Comparison of ENCODE assay signal across 2 cellular contexts in the genomic region with DNA sequence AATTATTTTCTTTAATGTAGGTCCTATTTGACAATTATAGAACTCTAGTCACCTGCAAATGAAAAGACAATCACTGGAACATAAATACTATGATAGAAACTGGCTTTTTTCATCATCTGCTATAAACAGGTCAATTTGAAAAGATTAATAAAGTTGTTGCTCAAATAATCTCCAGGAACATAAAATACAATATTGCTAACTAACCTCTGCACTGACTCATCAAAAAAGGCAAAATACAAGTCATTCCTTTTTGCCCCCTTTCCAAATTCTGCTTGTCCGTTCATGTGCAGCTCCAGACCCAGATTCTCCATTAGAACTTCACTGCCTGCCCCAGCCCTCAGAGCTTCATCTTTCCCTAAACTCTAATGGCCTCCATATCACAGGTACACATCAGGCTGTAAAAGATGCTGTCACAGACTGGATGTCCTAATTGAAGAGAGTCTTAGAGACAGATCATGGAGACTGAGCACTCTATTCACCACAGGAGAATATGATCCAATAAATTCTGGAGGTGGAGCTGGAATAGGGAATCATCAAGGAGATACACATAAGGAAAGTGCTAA.
TF ChIP-seq lines count a peak whose summit lies in the region.

No MANE protein-coding gene starts in this region.

TF ChIP-seq in SK-N-SH, 30 proteins besides CTCF, POLR2A, EP300 and RAD21 (continued from another document):
- TF ChIP-seq, protein P1, sequence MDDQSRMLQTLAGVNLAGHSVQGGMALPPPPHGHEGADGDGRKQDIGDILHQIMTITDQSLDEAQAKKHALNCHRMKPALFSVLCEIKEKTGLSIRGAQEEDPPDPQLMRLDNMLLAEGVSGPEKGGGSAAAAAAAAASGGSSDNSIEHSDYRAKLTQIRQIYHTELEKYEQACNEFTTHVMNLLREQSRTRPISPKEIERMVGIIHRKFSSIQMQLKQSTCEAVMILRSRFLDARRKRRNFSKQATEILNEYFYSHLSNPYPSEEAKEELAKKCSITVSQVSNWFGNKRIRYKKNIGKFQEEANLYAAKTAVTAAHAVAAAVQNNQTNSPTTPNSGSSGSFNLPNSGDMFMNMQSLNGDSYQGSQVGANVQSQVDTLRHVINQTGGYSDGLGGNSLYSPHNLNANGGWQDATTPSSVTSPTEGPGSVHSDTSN (IDR thresholded peaks at IDR 0.05) = no peak
- no peak for TF ChIP-seq IRF3 (IDR thresholded peaks at IDR 0.05; ENCODE audit: low read depth, low read length)
- no peak for TF ChIP-seq TAF1 (IDR thresholded peaks at IDR 0.05; ENCODE audit: borderline replicate concordance, low read depth, low read length)
- TF ChIP-seq SIN3A (IDR thresholded peaks at IDR 0.05; ENCODE audit: borderline replicate concordance, low read depth, low read length) = no peak
- TF ChIP-seq MEF2A (IDR thresholded peaks at IDR 0.05; ENCODE audit: borderline replicate concordance, low read depth) = no peak
- TF ChIP-seq USF1 (IDR thresholded peaks at IDR 0.05; ENCODE audit: borderline replicate concordance, low read depth) = no peak
- no peak for TF ChIP-seq RXRA (IDR thresholded peaks at IDR 0.05; ENCODE audit: borderline replicate concordance, low read depth)
- no peak for TF ChIP-seq TEAD4 (IDR thresholded peaks at IDR 0.05; ENCODE audit: borderline replicate concordance, insufficient read depth)
- no peak for TF ChIP-seq RFX5 (IDR thresholded peaks at IDR 0.05; ENCODE audit: low read length)

TF ChIP-seq in SK-N-SH treated with all-trans-retinoic acid at 6 μM for 48 hours, 23 proteins besides CTCF, POLR2A, EP300 and RAD21 (continued from another document):
- TF ChIP-seq ZFP30 (CRISPR knock-in tag; IDR thresholded peaks at IDR 0.05) = no peak
- TF ChIP-seq ZC3H10 (CRISPR knock-in tag; IDR thresholded peaks at IDR 0.05) = no peak
- TF ChIP-seq ZFP3 (CRISPR knock-in tag; IDR thresholded peaks at IDR 0.05) = no peak
- no peak for TF ChIP-seq BACH2 (CRISPR knock-in tag; IDR thresholded peaks at IDR 0.05; ENCODE audit: borderline replicate concordance)
- TF ChIP-seq ZNF565 (CRISPR knock-in tag; conservative IDR thresholded peaks at IDR 0.05; ENCODE audit: low read depth) = no peak
- no peak for TF ChIP-seq GLIS3 (CRISPR knock-in tag; IDR thresholded peaks at IDR 0.05)
- TF ChIP-seq TOX (CRISPR knock-in tag; IDR thresholded peaks at IDR 0.05; ENCODE audit: borderline replicate concordance) = no peak
- TF ChIP-seq, protein P2, sequence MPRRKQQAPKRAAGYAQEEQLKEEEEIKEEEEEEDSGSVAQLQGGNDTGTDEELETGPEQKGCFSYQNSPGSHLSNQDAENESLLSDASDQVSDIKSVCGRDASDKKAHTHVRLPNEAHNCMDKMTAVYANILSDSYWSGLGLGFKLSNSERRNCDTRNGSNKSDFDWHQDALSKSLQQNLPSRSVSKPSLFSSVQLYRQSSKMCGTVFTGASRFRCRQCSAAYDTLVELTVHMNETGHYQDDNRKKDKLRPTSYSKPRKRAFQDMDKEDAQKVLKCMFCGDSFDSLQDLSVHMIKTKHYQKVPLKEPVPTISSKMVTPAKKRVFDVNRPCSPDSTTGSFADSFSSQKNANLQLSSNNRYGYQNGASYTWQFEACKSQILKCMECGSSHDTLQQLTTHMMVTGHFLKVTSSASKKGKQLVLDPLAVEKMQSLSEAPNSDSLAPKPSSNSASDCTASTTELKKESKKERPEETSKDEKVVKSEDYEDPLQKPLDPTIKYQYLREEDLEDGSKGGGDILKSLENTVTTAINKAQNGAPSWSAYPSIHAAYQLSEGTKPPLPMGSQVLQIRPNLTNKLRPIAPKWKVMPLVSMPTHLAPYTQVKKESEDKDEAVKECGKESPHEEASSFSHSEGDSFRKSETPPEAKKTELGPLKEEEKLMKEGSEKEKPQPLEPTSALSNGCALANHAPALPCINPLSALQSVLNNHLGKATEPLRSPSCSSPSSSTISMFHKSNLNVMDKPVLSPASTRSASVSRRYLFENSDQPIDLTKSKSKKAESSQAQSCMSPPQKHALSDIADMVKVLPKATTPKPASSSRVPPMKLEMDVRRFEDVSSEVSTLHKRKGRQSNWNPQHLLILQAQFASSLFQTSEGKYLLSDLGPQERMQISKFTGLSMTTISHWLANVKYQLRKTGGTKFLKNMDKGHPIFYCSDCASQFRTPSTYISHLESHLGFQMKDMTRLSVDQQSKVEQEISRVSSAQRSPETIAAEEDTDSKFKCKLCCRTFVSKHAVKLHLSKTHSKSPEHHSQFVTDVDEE (CRISPR knock-in tag; IDR thresholded peaks at IDR 0.05) = no peak
- TF ChIP-seq OSR1 (CRISPR knock-in tag; IDR thresholded peaks at IDR 0.05) = no peak
- TF ChIP-seq RARB (CRISPR knock-in tag; IDR thresholded peaks at IDR 0.05) = no peak
- TF ChIP-seq PPARA (CRISPR knock-in tag; IDR thresholded peaks at IDR 0.05; ENCODE audit: borderline replicate concordance) = no peak
- no peak for TF ChIP-seq CSRNP3 (CRISPR knock-in tag; IDR thresholded peaks at IDR 0.05)
